8 cellular contexts compared by ENCODE assay signal in the genomic region with DNA sequence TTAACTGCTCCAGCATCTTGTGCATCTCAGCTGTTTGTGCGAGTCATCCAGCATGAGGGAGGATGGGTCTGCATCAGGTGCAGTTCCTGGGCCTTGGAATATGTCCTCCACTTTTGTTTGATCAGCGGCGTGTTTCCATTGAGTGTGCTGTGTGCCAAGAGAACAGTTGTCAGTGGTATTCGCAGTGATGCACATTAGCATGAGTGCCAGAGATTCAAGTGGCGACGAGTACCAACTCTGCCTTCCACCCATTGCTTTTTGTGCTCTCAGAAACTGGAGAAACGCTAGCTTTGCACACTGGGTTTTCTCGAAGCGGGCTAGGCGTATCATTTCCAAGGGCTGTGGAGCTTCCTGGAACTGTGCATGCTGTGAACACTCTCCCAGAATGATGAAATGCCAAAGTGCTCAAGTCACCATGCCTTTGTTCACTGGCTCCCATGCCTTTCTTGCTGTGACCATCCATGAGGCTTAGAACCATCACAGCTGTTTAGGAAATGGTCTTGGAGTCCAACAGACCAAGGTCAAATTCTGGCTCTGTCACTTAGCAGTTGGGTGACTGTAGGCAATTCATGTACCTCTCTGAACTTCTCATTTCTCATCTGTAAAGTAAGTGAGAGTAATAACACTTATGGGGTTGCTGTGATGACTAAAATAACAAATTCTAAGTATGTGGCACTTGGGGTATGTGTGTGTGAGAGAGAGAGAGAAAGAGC. TPM values are rescaled to one million over a fixed set of nuclear protein-coding genes. Genes with fewer than 3 reads are reported as not detected.
A peak's percentile ranks its signal among the peaks of the same experiment; 100 is the strongest.
DNase-seq lines count a peak whose midpoint lies in the region; ATAC-seq and TF ChIP-seq lines count a peak whose summit lies in the region.

No MANE protein-coding gene starts in this region.

- no peak overlapping the region for H2AFZ ChIP-seq in PC-9
- H2AFZ ChIP-seq in Karpas-422 (ENCODE audit: low read length), result no peak overlapping the region

- no peaks in the 10 kb centered on the region for H3K9me3 ChIP-seq in PC-9 (ENCODE audit: insufficient read depth, low read depth)
- no peaks in the 10 kb centered on the region for H3K9me3 ChIP-seq in Karpas-422 (ENCODE audit: low read length)

- CTCF ChIA-PET in PC-9 (lab: Charles Lee), result no interaction called here
- CTCF ChIA-PET in activated naive CD4-positive, alpha-beta T cell treated with anti-CD3 and anti-CD28 coated beads for 36 hours (lab: Charles Lee), result interaction anchor here (1.9 kb wide), 1 partner anchor 20 kb away, joined by 9 read pairs; no protein-coding TSS in a partner anchor

- H3K27ac ChIP-seq in PC-9 (no peak overlapping the region), Karpas-422 (ENCODE audit: low read length) (no peak overlapping the region)

- intact Hi-C loops in PC-9 (cut with micrococcal nuclease; ENCODE audit: unreplicated experiment), result no loop called here
- intact Hi-C loops in activated naive CD4-positive, alpha-beta T cell treated with anti-CD3 and anti-CD28 coated beads for 36 hours (cut with micrococcal nuclease), result no loop called here

- H3K4me3 Mint-ChIP-seq in activated naive CD4-positive, alpha-beta T cell treated with anti-CD3 and anti-CD28 coated beads for 36 hours, result no peak overlapping the region

- peaks cover 37% of the 10 kb centered on the region for H3K4me1 Mint-ChIP-seq in activated naive CD4-positive, alpha-beta T cell treated with anti-CD3 and anti-CD28 coated beads for 36 hours (ENCODE audit: low read depth)

- peak; percentile 52 for DNase-seq in AG08396 (ENCODE audit: low spot score)
- peak; percentile 4 for DNase-seq in HT1080 (ENCODE audit: low read depth)
- DNase-seq in foreskin fibroblast, result peak; percentile 72 to 81
- no peak for DNase-seq in PC-9
- no peak for DNase-seq in Karpas-422
- no peak for DNase-seq in iPS-NIHi7 (ENCODE audit: extremely low spot score)
- no peak for DNase-seq in activated naive CD4-positive, alpha-beta T cell treated with anti-CD3 and anti-CD28 coated beads for 36 hours

- no peak for TF ChIP-seq CTCF in foreskin fibroblast (IDR thresholded peaks at IDR 0.05; ENCODE audit: low read depth, low read length)
- TF ChIP-seq CTCF in PC-9 (conservative IDR thresholded peaks at IDR 0.05), result no peak

- no peaks in the 10 kb centered on the region for H3K9me3 Mint-ChIP-seq in activated naive CD4-positive, alpha-beta T cell treated with anti-CD3 and anti-CD28 coated beads for 36 hours

- no TSS peak for BruUV-seq in PC-9 (replicated peaks; lab: Mats Ljungman, UMichigan)

- H4K20me1 ChIP-seq in PC-9 (ENCODE audit: insufficient read depth) (peaks cover 3% of the 10 kb centered on the region; the same call in 1 of the 2 replicates), Karpas-422 (ENCODE audit: insufficient read depth, low read depth, low read length) (peaks cover 18% of the 10 kb centered on the region)

- H3K9ac ChIP-seq in Karpas-422 (ENCODE audit: low read length), result no peak overlapping the region

- peaks cover 2% of the 10 kb centered on the region for H3K36me3 Mint-ChIP-seq in activated naive CD4-positive, alpha-beta T cell treated with anti-CD3 and anti-CD28 coated beads for 36 hours (ENCODE audit: low read depth)

- no peak overlapping the region for H3K27ac Mint-ChIP-seq in activated naive CD4-positive, alpha-beta T cell treated with anti-CD3 and anti-CD28 coated beads for 36 hours

- ATAC-seq in GM18909 (IDR thresholded peaks at IDR 0.05; ENCODE audit: poor library complexity, unreplicated experiment), result peak; percentile 56

- H3K36me3 ChIP-seq in PC-9 (ENCODE audit: low read depth) (no peaks in the 10 kb centered on the region), Karpas-422 (ENCODE audit: insufficient read depth, low read length) (no peaks in the 10 kb centered on the region)

- H3F3A ChIP-seq in PC-9 (ENCODE audit: insufficient read depth, low read depth), result no peaks in the 10 kb centered on the region

- no peaks in the 10 kb centered on the region for H3K27me3 Mint-ChIP-seq in activated naive CD4-positive, alpha-beta T cell treated with anti-CD3 and anti-CD28 coated beads for 36 hours (ENCODE audit: low read depth)

- peaks cover 29% of the 10 kb centered on the region for H3K79me2 ChIP-seq in PC-9 (ENCODE audit: low read depth)
- no peaks in the 10 kb centered on the region for H3K79me2 ChIP-seq in Karpas-422 (ENCODE audit: low read length)

- no peak overlapping the region for H3K4me3 ChIP-seq in foreskin fibroblast (ENCODE audit: low read depth in 1 of 2, low read length in 2 of 2)
- no peak overlapping the region for H3K4me3 ChIP-seq in PC-9
- no peak overlapping the region for H3K4me3 ChIP-seq in Karpas-422 (ENCODE audit: low read length)

- POLR2A ChIA-PET in PC-9 (lab: Charles Lee; ENCODE audit: unreplicated experiment), result no interaction called here

- no peaks in the 10 kb centered on the region for H3K9me2 ChIP-seq in PC-9 (ENCODE audit: insufficient read depth)
- H3K9me2 ChIP-seq in Karpas-422 (replicated peaks; ENCODE audit: insufficient read depth, low read length), result no peaks in the 10 kb centered on the region

- H3K4me2 ChIP-seq in PC-9, result no peak overlapping the region
- no peak overlapping the region for H3K4me2 ChIP-seq in Karpas-422 (ENCODE audit: low read depth, low read length, poor library complexity, severe bottlenecking)

- H3K27me3 ChIP-seq in PC-9 (ENCODE audit: insufficient read depth, low read depth) (no peaks in the 10 kb centered on the region), Karpas-422 (ENCODE audit: low read length) (no peaks in the 10 kb centered on the region)

- H3K4me1 ChIP-seq in PC-9 (replicated peaks; ENCODE audit: insufficient read depth) (no peaks in the 10 kb centered on the region), Karpas-422 (ENCODE audit: low read length) (no peaks in the 10 kb centered on the region)

RNA-seq across cellular contexts. Expression of gene LRCH1, which starts 18.4 kb away (rescaled TPM):
- total RNA-seq in HT1080 (2014; rRNA removed; shearing (Covaris generic)), result 6.4 and 6.6 TPM in 2 replicates
- 12.8 and 15.6 TPM in 2 replicates for polyA plus RNA-seq in HT1080 (2015; cell fraction: cytosol; rRNA removed)
- 21.5 and 21.8 TPM in 2 replicates for polyA plus RNA-seq in HT1080 (2015; cell fraction: nucleus; rRNA removed)
- 10.5 TPM in 2 replicates for total RNA-seq in PC-9 (2021)
- 0.56 and 1.6 TPM in 2 replicates for total RNA-seq in Karpas-422 (2014; rRNA removed; shearing (Covaris generic); ENCODE audit: low replicate concordance)
- 10 to 100 TPM; 14.6 to 15.1 TPM for total RNA-seq in activated naive CD4-positive, alpha-beta T cell treated with anti-CD3 and anti-CD28 coated beads for 36 hours

Comparison
In these comparisons a context has a peak if more than half of its experiments do, and no peak if none do; other contexts are left out.
1. DNase-seq: peak in AG08396 (single experiment), HT1080 (single experiment) and foreskin fibroblast (2 of 2); none in PC-9 (0 of 2), Karpas-422 (single experiment), iPS-NIHi7 (single experiment) and activated naive CD4-positive, alpha-beta T cell treated with anti-CD3 and anti-CD28 coated beads for 36 hours (single experiment).